ENCODE assay signal across 13 cellular contexts in genomic region chr16:64892843-64893242, GRCh38.
DNase-seq lines count a peak whose midpoint lies in the region; ATAC-seq and TF ChIP-seq lines count a peak whose summit lies in the region.
"Had no signal": no experiment of that assay in that cellular context is flagged by ENCODE, and none has a peak within 500 bp of the region (broad histone marks: within the 10 kb centered on the region; RNA-seq: fewer than 3 reads in every experiment).

No MANE protein-coding gene starts in this region.

- peak overlapping the region in 1 of 2 donors; percentile 15 for H3K4me3 ChIP-seq in vagina

- ATAC-seq in sciatic nerve, result peak; percentile 83
- ATAC-seq: activated CD8-positive, alpha-beta memory T cell treated with anti-CD3 and anti-CD28 coated beads, Interleukin-2, amount 10 ng/mL, durations not matched to agents 7 days and 5 days had no signal

- H3K27ac ChIP-seq in vagina, result no peak overlapping the region

- no peaks in the 10 kb centered on the region for H3K36me3 ChIP-seq in vagina

- peak; percentile 23 for DNase-seq in ELR (ENCODE audit: low read depth)
- peak; percentile 73 for DNase-seq in SK-MEL-5 (ENCODE audit: low read depth, low spot score)
- peak; percentile 82 for DNase-seq in fibroblast of gingiva (ENCODE audit: low read depth)
- DNase-seq in sciatic nerve (ENCODE audit: low spot score), result no peak
- DNase-seq in cerebellar cortex (ENCODE audit: low spot score), result no peak
- no peak for DNase-seq in NCI-H2227 treated with DMSO at 0.1 percent for 48 hours (lab: John Stamatoyannopoulos, UW)
- no peak for DNase-seq in vagina (ENCODE audit: extremely low spot score in 2 of 2)
- no peak for DNase-seq in T-helper 9 cell
- DNase-seq: activated CD8-positive, alpha-beta memory T cell treated with anti-CD3 and anti-CD28 coated beads, Interleukin-2, amount 10 ng/mL, durations not matched to agents 7 days and 5 days; activated naive CD4-positive, alpha-beta T cell treated with anti-CD3 and anti-CD28 coated beads, Interleukin-2, amount 50 U/mL, for 16 hours; dermis blood vessel endothelial cell; midbrain; substantia nigra had no signal

- H3K4me1 ChIP-seq in vagina, result peaks cover 12% of the 10 kb centered on the region

- TF ChIP-seq CTCF in vagina (IDR thresholded peaks at IDR 0.05), result no peak

- TF ChIP-seq POLR2A in vagina (IDR thresholded peaks at IDR 0.05), result no peak

- intact Hi-C loops in sciatic nerve (cut with DNase I), result no loop called here
- intact Hi-C loops in vagina (cut with DNase I), result no loop called here

- in situ Hi-C loops in SK-MEL-5 (cut with HindIII; ENCODE audit: low pct_unique_long_range_greater_than_20kb, low sequenced_read_pairs), result no loop called here

- no peaks in the 10 kb centered on the region for H3K27me3 ChIP-seq in vagina

- H3K9me3 ChIP-seq in vagina, result no peaks in the 10 kb centered on the region

Comparison
In these comparisons a context has a peak if more than half of its experiments do, and no peak if none do; other contexts are left out.
1. DNase-seq: peak in ELR (single experiment), SK-MEL-5 (single experiment) and fibroblast of gingiva (single experiment); none in sciatic nerve (single experiment), cerebellar cortex (single experiment), NCI-H2227 treated with DMSO at 0.1 percent for 48 hours (single experiment), vagina (0 of 2) and T-helper 9 cell (single experiment).